ENCODE assay signal across 8 cellular contexts in the genomic region with DNA sequence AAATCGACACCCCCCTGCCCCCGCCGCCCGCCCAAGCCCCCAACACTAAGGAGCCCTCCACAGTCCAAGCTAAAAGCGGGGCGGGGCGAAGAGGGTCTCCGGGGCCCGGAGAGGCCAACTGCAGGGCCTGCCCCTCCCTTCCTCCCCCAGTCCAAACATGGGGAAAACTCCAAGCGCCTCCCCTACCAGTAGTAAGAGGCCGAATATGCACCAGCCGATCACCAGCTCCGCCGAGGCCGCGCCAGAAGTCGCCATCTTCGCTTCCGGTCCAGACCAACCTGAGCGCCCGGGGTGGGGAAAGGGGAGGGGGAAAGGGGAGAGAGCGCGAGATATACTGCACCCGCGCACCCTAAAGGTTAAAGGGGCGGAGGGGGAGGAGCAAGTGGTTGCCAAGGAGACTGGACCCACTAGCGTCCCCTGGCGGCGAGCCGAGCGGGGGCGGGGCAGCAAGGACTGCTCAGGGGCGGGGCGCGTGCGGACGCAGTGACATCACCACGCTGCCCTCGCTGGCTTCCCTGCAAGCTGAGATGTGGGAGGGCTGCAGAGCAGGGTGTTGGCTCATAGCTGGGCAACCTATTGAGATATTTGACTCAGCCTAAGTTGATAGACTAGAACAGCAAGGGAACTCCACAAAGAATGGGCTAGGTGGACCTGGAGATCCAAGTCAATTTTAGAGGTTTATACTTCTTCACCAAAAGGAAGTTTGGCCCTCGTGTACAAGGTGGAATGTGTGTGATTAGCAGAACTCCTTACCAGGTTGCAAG.
DNase-seq lines count a peak whose midpoint lies in the region; ATAC-seq and TF ChIP-seq lines count a peak whose summit lies in the region.

A gene (minus strand): TSS at position 384 of the 764 bp plus-strand sequence. CDS start 129 bp downstream, at position 255.

- H3K27ac ChIP-seq in SK-N-MC, result peak within 1 kb of the TSS; percentile 72

- H3K36me3 ChIP-seq in SK-N-MC (ENCODE audit: insufficient read depth, low read length), result no peaks in the 10 kb centered on the region

- H3K9ac ChIP-seq in SK-N-MC (ENCODE audit: insufficient read length), result peak within 1 kb of the TSS; percentile 75

- CTCF ChIA-PET in GM10248 (lab: Yijun Ruan, JAX), result interaction anchor here (0.6 to 7.9 kb wide), 36 partner anchors 9 to 546 kb away, joined by 3 to 79 read pairs (median 4); a partner anchor contains a TSS

- TF ChIP-seq POLR2A in NB4 (IDR thresholded peaks at IDR 0.05; ENCODE audit: extremely low read depth, insufficient read length), result peak; percentile 25

- H3K9me3 ChIP-seq in SK-N-MC (ENCODE audit: low read depth, low read length), result no peaks in the 10 kb centered on the region

- DNase-seq in GM10248 (ENCODE audit: extremely low spot score) (peak; percentile 95), NB4 (ENCODE audit: low read depth) (peak; percentile 99), SK-N-MC (ENCODE audit: low read depth, low spot score) (peak; percentile 75), germinal center (ENCODE audit: low spot score) (peak; percentile 94), non-pigmented ciliary epithelial cell (ENCODE audit: low read depth) (peak; percentile 80), superior temporal gyrus (ENCODE audit: extremely low spot score) (peak; percentile 97)
- peak; percentile 97 for DNase-seq in activated naive CD4-positive, alpha-beta T cell treated with anti-CD3 and anti-CD28 coated beads, Interleukin-2, amount 50 U/mL, for 16 hours

- ATAC-seq in HG02571 (IDR thresholded peaks at IDR 0.05; ENCODE audit: unreplicated experiment), result peak; percentile 94

- TF ChIP-seq CTCF in GM10248 (IDR thresholded peaks at IDR 0.05; ENCODE audit: control extremely low read depth, extremely low read depth, low read depth, missing control alignments), result peak; percentile 94
- TF ChIP-seq CTCF in NB4 (IDR thresholded peaks at IDR 0.05; ENCODE audit: low read depth, low read length), result peak; percentile 77

- H3K4me3 ChIP-seq in NB4 (ENCODE audit: low read depth, low read length) (peak within 1 kb of the TSS; percentile 89), SK-N-MC (peak within 1 kb of the TSS; percentile 87)

- POLR2A ChIA-PET in GM10248 (lab: Yijun Ruan, JAX), result interaction anchor here (0.6 kb wide), 1 partner anchor 94 kb away, joined by 3 read pairs; no protein-coding TSS in a partner anchor

Comparison
In these comparisons a context has a peak if more than half of its experiments do, and no peak if none do; other contexts are left out.
1. Peak in every context shown above with its lines: DNase-seq, ATAC-seq, H3K4me3 ChIP-seq and H3K27ac ChIP-seq.